17 cellular contexts compared by ENCODE assay signal in genomic region chr5:10660135-10660534, GRCh38.
DNase-seq lines count a peak whose midpoint lies in the region; ATAC-seq and TF ChIP-seq lines count a peak whose summit lies in the region.
"Had no signal": no experiment of that assay in that cellular context is flagged by ENCODE, and none has a peak within 500 bp of the region (broad histone marks: within the 10 kb centered on the region; RNA-seq: fewer than 3 reads in every experiment).

No MANE protein-coding gene starts in this region.

- TF ChIP-seq CTCF in RWPE2 (IDR thresholded peaks at IDR 0.05; ENCODE audit: poor library complexity, severe bottlenecking) (no peak), chondrocyte (IDR thresholded peaks at IDR 0.05) (no peak)
- TF ChIP-seq CTCF in CD8-positive, alpha-beta T cell (IDR thresholded peaks at IDR 0.05): no peak

- H3K4me1 ChIP-seq in RWPE2 (ENCODE audit: insufficient read depth, poor library complexity, severe bottlenecking): peaks cover 5% of the 10 kb centered on the region
- H3K4me1 ChIP-seq in CD8-positive, alpha-beta T cell (ENCODE audit: insufficient read depth, low read length): no peaks in the 10 kb centered on the region

- H3K4me1 Mint-ChIP-seq in chondrocyte (ENCODE audit: low read depth): peaks cover 4% of the 10 kb centered on the region
- no peaks in the 10 kb centered on the region for H3K4me1 Mint-ChIP-seq in CD8-positive, alpha-beta T cell (ENCODE audit: low read depth)
- H3K4me1 Mint-ChIP-seq: CD4-positive, alpha-beta memory T cell had no signal

- H3K27ac ChIP-seq in RWPE2 (ENCODE audit: poor library complexity, severe bottlenecking): no peak overlapping the region
- H3K27ac ChIP-seq in CD8-positive, alpha-beta T cell (ENCODE audit: low read depth, low read length): no peak overlapping the region
- H3K27ac ChIP-seq: C4-2B, GM23248, HL-60 had no signal

- no peak overlapping the region for H3K4me3 Mint-ChIP-seq in chondrocyte (ENCODE audit: unreplicated experiment)
- H3K4me3 Mint-ChIP-seq in CD8-positive, alpha-beta T cell: no peak overlapping the region
- H3K4me3 Mint-ChIP-seq: CD4-positive, alpha-beta memory T cell had no signal

- no peaks in the 10 kb centered on the region for H3K9me3 Mint-ChIP-seq in chondrocyte (ENCODE audit: low read depth)
- H3K9me3 Mint-ChIP-seq in CD8-positive, alpha-beta T cell: peaks cover 4% of the 10 kb centered on the region

- no peaks in the 10 kb centered on the region for H3K36me3 ChIP-seq in RWPE2 (ENCODE audit: low read depth)
- no peaks in the 10 kb centered on the region for H3K36me3 ChIP-seq in CD8-positive, alpha-beta T cell (ENCODE audit: insufficient read depth, low read length)

- CTCF ChIA-PET in CD8-positive, alpha-beta T cell (lab: Charles Lee): no interaction called here

- ATAC-seq in RWPE2 (ENCODE audit: low read depth): no peak
- ATAC-seq in CD8-positive, alpha-beta T cell: no peak

- H3K27ac Mint-ChIP-seq in chondrocyte (ENCODE audit: unreplicated experiment): no peak overlapping the region
- H3K27ac Mint-ChIP-seq in CD8-positive, alpha-beta T cell: no peak overlapping the region
- H3K27ac Mint-ChIP-seq: CD4-positive, alpha-beta memory T cell had no signal

- no peaks in the 10 kb centered on the region for H3K9me3 ChIP-seq in RWPE2 (ENCODE audit: severe bottlenecking)
- H3K9me3 ChIP-seq in CD8-positive, alpha-beta T cell (ENCODE audit: low read length): no peaks in the 10 kb centered on the region

- POLR2A ChIA-PET in CD8-positive, alpha-beta T cell (lab: Charles Lee): no interaction called here

- no peak overlapping the region for H3K4me3 ChIP-seq in RWPE2 (ENCODE audit: severe bottlenecking)
- H3K4me3 ChIP-seq in CD8-positive, alpha-beta T cell (ENCODE audit: low read depth, low read length): no peak overlapping the region
- H3K4me3 ChIP-seq: GM23248 had no signal

- no peaks in the 10 kb centered on the region for H3K36me3 Mint-ChIP-seq in chondrocyte (ENCODE audit: low read depth)
- no peaks in the 10 kb centered on the region for H3K36me3 Mint-ChIP-seq in CD8-positive, alpha-beta T cell
- H3K36me3 Mint-ChIP-seq: CD4-positive, alpha-beta memory T cell had no signal

- DNase-seq in RWPE2 (ENCODE audit: low spot score): peak; percentile 51
- peak; percentile 51 for DNase-seq in chondrocyte (ENCODE audit: low spot score)
- peak; percentile 46 for DNase-seq in posterior vena cava (ENCODE audit: low spot score)
- DNase-seq in CD8-positive, alpha-beta T cell: no peak
- DNase-seq in AG08395 (ENCODE audit: low spot score): no peak
- no peak for DNase-seq in activated gamma-delta T cell (lab: John Stamatoyannopoulos, UW)
- DNase-seq: ACHN; AML-193; Calu3; CD4-positive, alpha-beta memory T cell; DMS53; DND-41; EL; GM23248; HCEC 1CT had no signal

- intact Hi-C loops in posterior vena cava (cut with DNase I): no loop called here
- intact Hi-C loops in CD8-positive, alpha-beta T cell (cut with DNase I, micrococcal nuclease): no loop called here

- H3K27me3 ChIP-seq in RWPE2 (ENCODE audit: insufficient read depth, poor library complexity, severe bottlenecking): no peaks in the 10 kb centered on the region
- H3K27me3 ChIP-seq in CD8-positive, alpha-beta T cell (ENCODE audit: insufficient read depth, low read length): no peaks in the 10 kb centered on the region

- H3K27me3 Mint-ChIP-seq in chondrocyte (ENCODE audit: low read depth): no peaks in the 10 kb centered on the region
- H3K27me3 Mint-ChIP-seq in CD8-positive, alpha-beta T cell (ENCODE audit: low read depth): no peaks in the 10 kb centered on the region

Comparison
In these comparisons a context has a peak if more than half of its experiments do, and no peak if none do; other contexts are left out.
1. DNase-seq: peak in RWPE2 (single experiment), chondrocyte (single experiment) and posterior vena cava (single experiment); none in CD8-positive, alpha-beta T cell (0 of 7), AG08395 (single experiment) and activated gamma-delta T cell (single experiment).